10 cellular contexts compared by ENCODE assay signal in the genomic region with DNA sequence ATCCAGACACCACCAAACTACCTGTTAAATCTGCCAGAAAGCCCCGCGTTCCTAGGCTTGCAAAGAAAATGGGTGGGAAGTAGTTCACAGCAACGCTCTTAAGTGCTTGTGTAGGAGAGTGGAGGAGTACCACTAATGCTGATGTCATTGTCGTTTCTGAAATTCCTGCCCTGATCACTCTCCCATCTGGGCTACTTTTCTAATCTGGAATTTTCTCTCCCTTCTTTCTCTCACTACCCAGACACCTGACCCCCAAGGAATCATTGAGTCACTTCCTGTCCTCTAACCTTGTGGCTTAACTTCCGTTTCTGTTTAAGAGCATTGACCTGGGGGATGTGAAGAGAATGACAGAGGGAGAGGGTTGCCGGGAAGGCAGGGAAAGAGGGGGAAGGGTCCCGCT.
DNase-seq lines count a peak whose midpoint lies in the region; ATAC-seq and TF ChIP-seq lines count a peak whose summit lies in the region.
"Had no signal": no experiment of that assay in that cellular context is flagged by ENCODE, and none has a peak within 500 bp of the region (broad histone marks: within the 10 kb centered on the region; RNA-seq: fewer than 3 reads in every experiment).

No MANE protein-coding gene starts in this region.

- POLR2A ChIA-PET in AG04450 (lab: Yijun Ruan, JAX) (no interaction called here), PC-9 (lab: Charles Lee; ENCODE audit: unreplicated experiment) (no interaction called here)

- H3K79me2 ChIP-seq in KMS-11 (ENCODE audit: insufficient read depth, low read depth), result no peaks in the 10 kb centered on the region
- H3K79me2 ChIP-seq in PC-9 (ENCODE audit: low read depth), result no peaks in the 10 kb centered on the region

- H3K9ac ChIP-seq in KMS-11, result no peak overlapping the region

- H4K20me1 ChIP-seq in KMS-11 (ENCODE audit: insufficient read depth) (no peaks in the 10 kb centered on the region), PC-9 (ENCODE audit: insufficient read depth) (no peaks in the 10 kb centered on the region)

- no peaks in the 10 kb centered on the region for H3K27me3 ChIP-seq in AG04450 (ENCODE audit: control insufficient read depth, insufficient read depth, low read length)
- no peaks in the 10 kb centered on the region for H3K27me3 ChIP-seq in KMS-11 (ENCODE audit: insufficient read depth, low read depth)
- H3K27me3 ChIP-seq in brain microvascular endothelial cell (replicated peaks), result no peaks in the 10 kb centered on the region
- H3K27me3 ChIP-seq in lung (ENCODE audit: control insufficient read depth, insufficient read depth), result no peaks in the 10 kb centered on the region
- H3K27me3 ChIP-seq in PC-9 (ENCODE audit: insufficient read depth, low read depth), result no peaks in the 10 kb centered on the region

- ATAC-seq in lung (ENCODE audit: insufficient read depth, low FRiP score) (no peak), GM18502 (IDR thresholded peaks at IDR 0.05; ENCODE audit: poor library complexity, unreplicated experiment) (no peak), HG02938 (IDR thresholded peaks at IDR 0.05; ENCODE audit: unreplicated experiment) (no peak)

- intact Hi-C loops in PC-9 (cut with micrococcal nuclease; ENCODE audit: unreplicated experiment), result no loop called here

- WGBS in lung, 2 donors, result 51 to 59% methylated on average over 7 of the region's 7 CpGs

- in situ Hi-C loops in brain microvascular endothelial cell (cut with HindIII; ENCODE audit: low pct_ligation_motif_present, low sequenced_read_pairs), result no loop called here

- H3K36me3 ChIP-seq in KMS-11 (ENCODE audit: insufficient read depth), result no peaks in the 10 kb centered on the region
- peaks cover 13% of the 10 kb centered on the region for H3K36me3 ChIP-seq in brain microvascular endothelial cell (replicated peaks)
- H3K36me3 ChIP-seq in lung (ENCODE audit: control insufficient read depth in 2 of 2, insufficient read depth in 2 of 2, low read length in 2 of 2), result peaks cover 0 to 2% of the 10 kb centered on the region in 2 donors
- no peaks in the 10 kb centered on the region for H3K36me3 ChIP-seq in PC-9 (ENCODE audit: low read depth)

- H3K9me2 ChIP-seq in PC-9 (ENCODE audit: insufficient read depth), result no peaks in the 10 kb centered on the region

- BruUV-seq in PC-9 (replicated peaks; lab: Mats Ljungman, UMichigan), result no TSS peak

- CTCF ChIA-PET in AG04450 (lab: Charles Lee), result no interaction called here
- CTCF ChIA-PET in PC-9 (lab: Charles Lee), result no interaction called here

- H3K4me1 ChIP-seq in KMS-11 (ENCODE audit: low read depth, poor library complexity, severe bottlenecking) (peaks cover 49% of the 10 kb centered on the region), lung (ENCODE audit: control insufficient read depth in 2 of 2, insufficient read depth in 2 of 2, low read length in 2 of 2) (peaks cover 20 to 39% of the 10 kb centered on the region in 2 donors), PC-9 (replicated peaks; ENCODE audit: insufficient read depth) (no peaks in the 10 kb centered on the region)

- H2AFZ ChIP-seq in KMS-11 (ENCODE audit: low read depth) (no peak overlapping the region), PC-9 (no peak overlapping the region)

- peak overlapping the region; percentile 16; the same call in 1 of the 2 replicates for H3K4me2 ChIP-seq in KMS-11
- no peak overlapping the region for H3K4me2 ChIP-seq in PC-9

- H3K4me3 ChIP-seq in AG04450 (ENCODE audit: low read depth, low read length) (no peak overlapping the region), KMS-11 (IDR thresholded peaks at IDR 0.05; ENCODE audit: insufficient read depth, low read depth, low read length) (no peak overlapping the region), brain microvascular endothelial cell (ENCODE audit: low read depth, low read length) (no peak overlapping the region), lung (no peak overlapping the region), PC-9 (no peak overlapping the region)

- DNase-seq in AG04450 (ENCODE audit: low read depth, low spot score) (no peak), brain microvascular endothelial cell (peak; percentile 89), lung (ENCODE audit: low spot score) (no peak), NCI-H1105 (lab: John Stamatoyannopoulos, UW) (no peak), PC-9 (no peak)
- DNase-seq: activated T-cell treated with anti-CD3 and anti-CD28 coated beads for 4 hours, NCI-H774 had no signal

- TF ChIP-seq CTCF in AG04450 (IDR thresholded peaks at IDR 0.05; ENCODE audit: low read depth, low read length) (no peak), KMS-11 (conservative IDR thresholded peaks at IDR 0.05; ENCODE audit: low read depth, low read length) (no peak), brain microvascular endothelial cell (IDR thresholded peaks at IDR 0.05; ENCODE audit: low read depth, low read length, missing control alignments) (no peak), lung (IDR thresholded peaks at IDR 0.05; ENCODE audit: control extremely low read depth, extremely low read depth) (no peak), PC-9 (conservative IDR thresholded peaks at IDR 0.05) (no peak)

- H3F3A ChIP-seq in PC-9 (ENCODE audit: insufficient read depth, low read depth), result no peaks in the 10 kb centered on the region; the same call in 1 of the 2 replicates

- H3K9me3 ChIP-seq in AG04450 (ENCODE audit: control insufficient read depth, insufficient read depth, low read length) (no peaks in the 10 kb centered on the region), lung (ENCODE audit: control insufficient read depth in 2 of 2, insufficient read depth in 1 of 2, low read length in 1 of 2) (peaks cover 0 to 2% of the 10 kb centered on the region in 2 donors), PC-9 (ENCODE audit: insufficient read depth, low read depth) (no peaks in the 10 kb centered on the region)

- H3K27ac ChIP-seq in AG04450 (ENCODE audit: low read depth, low read length) (peak overlapping the region; percentile 69), KMS-11 (peak overlapping the region; percentile 21; the same call in 1 of the 2 replicates), brain microvascular endothelial cell (peak overlapping the region; percentile 96), lung (ENCODE audit: low read depth in 1 of 2, low read length in 1 of 2) (peak overlapping the region; percentile 4 to 35), PC-9 (no peak overlapping the region)
